9 cellular contexts compared by ENCODE assay signal in genomic region chr16:567362-568256, GRCh38. TPM values are rescaled to one million over a fixed set of nuclear protein-coding genes. Genes with fewer than 3 reads are reported as not detected.
DNase-seq lines count a peak whose midpoint lies in the region; ATAC-seq and TF ChIP-seq lines count a peak whose summit lies in the region.
"Had no signal": no experiment of that assay in that cellular context is flagged by ENCODE, and none has a peak within 500 bp of the region (broad histone marks: within the 10 kb centered on the region; RNA-seq: fewer than 3 reads in every experiment).

No MANE protein-coding gene starts in this region.

- peaks cover 13% of the 10 kb centered on the region for H3K79me2 ChIP-seq in hepatocyte

- no peaks in the 10 kb centered on the region for H3K9me3 ChIP-seq in hepatocyte (ENCODE audit: low read depth)
- H3K9me3 ChIP-seq in suprapubic skin, result no peaks in the 10 kb centered on the region

- WGBS in hepatocyte (ENCODE audit: low lambda C conversion rate, missing lambda C conversion rate), result 95% methylated on average over 34 of the region's 35 CpGs
- 86% methylated on average over 20 of the region's 35 CpGs for WGBS in suprapubic skin

- no peak for ATAC-seq in HG03045 (IDR thresholded peaks at IDR 0.05; ENCODE audit: unreplicated experiment)

- H3K36me3 ChIP-seq in hepatocyte (replicated peaks; ENCODE audit: insufficient read depth, low read depth), result no peaks in the 10 kb centered on the region
- no peaks in the 10 kb centered on the region for H3K36me3 ChIP-seq in suprapubic skin

- peaks cover 31% of the 10 kb centered on the region for H3K4me1 Mint-ChIP-seq in activated CD4-positive, alpha-beta T cell treated with anti-CD3 and anti-CD28 coated beads, Interleukin-2, amount 10 ng/mL, durations not matched to agents 7 days and 5 days

- no peak overlapping the region for H2AFZ ChIP-seq in hepatocyte

- H3K27me3 ChIP-seq in hepatocyte, result no peaks in the 10 kb centered on the region
- peaks cover 5% of the 10 kb centered on the region for H3K27me3 ChIP-seq in suprapubic skin

- no peaks in the 10 kb centered on the region for H3K9me2 ChIP-seq in hepatocyte (replicated peaks; ENCODE audit: insufficient read depth)

- H3K4me3 Mint-ChIP-seq in activated CD4-positive, alpha-beta T cell treated with anti-CD3 and anti-CD28 coated beads, Interleukin-2, amount 10 ng/mL, durations not matched to agents 7 days and 5 days, result peak overlapping the region; percentile 60

- no peaks in the 10 kb centered on the region for H3K36me3 Mint-ChIP-seq in activated CD4-positive, alpha-beta T cell treated with anti-CD3 and anti-CD28 coated beads, Interleukin-2, amount 10 ng/mL, durations not matched to agents 7 days and 5 days (ENCODE audit: low read depth)

- H3K9me3 Mint-ChIP-seq in activated CD4-positive, alpha-beta T cell treated with anti-CD3 and anti-CD28 coated beads, Interleukin-2, amount 10 ng/mL, durations not matched to agents 7 days and 5 days, result no peaks in the 10 kb centered on the region

- H3K27ac ChIP-seq in VCaP (peak overlapping the region; percentile 70), hepatocyte (peak overlapping the region; percentile 68), suprapubic skin (no peak overlapping the region)

- no peak for TF ChIP-seq POLR2A in suprapubic skin (IDR thresholded peaks at IDR 0.05)

- CTCF ChIA-PET in activated CD4-positive, alpha-beta T cell treated with anti-CD3 and anti-CD28 coated beads, Interleukin-2, amount 10 ng/mL, durations not matched to agents 7 days and 5 days (lab: Charles Lee), result interaction anchor here (0.5 to 1.4 kb wide), 3 partner anchors 9 to 17 kb away, joined by 3 to 4 read pairs (median 3); no protein-coding TSS in a partner anchor

- peak overlapping the region; percentile 66 for H3K4me2 ChIP-seq in hepatocyte

- DNase-seq in activated CD4-positive, alpha-beta T cell treated with anti-CD3 and anti-CD28 coated beads, Interleukin-2, amount 10 ng/mL, durations not matched to agents 7 days and 5 days, result no peak
- no peak for DNase-seq in activated CD4-positive, alpha-beta T cell treated with anti-CD3 and anti-CD28 coated beads, Interleukin-2, amount 50 U/mL, for 48 hours
- DNase-seq in hepatocyte (ENCODE audit: low spot score), result no peak
- DNase-seq in suprapubic skin (ENCODE audit: low spot score in 2 of 2), result no peak
- DNase-seq in SHP77 treated with DMSO at 0.1 percent for 48 hours (lab: John Stamatoyannopoulos, UW), result no peak
- DNase-seq in effector CD4-positive, alpha-beta T cell, result no peak
- DNase-seq: NCI-H1105 treated with DMSO at 0.1 percent for 48 hours had no signal

- H4K20me1 ChIP-seq in hepatocyte (ENCODE audit: insufficient read depth, poor library complexity, severe bottlenecking), result no peaks in the 10 kb centered on the region

- no peak for TF ChIP-seq EP300 in suprapubic skin (IDR thresholded peaks at IDR 0.05)

- POLR2A ChIA-PET in activated CD4-positive, alpha-beta T cell treated with anti-CD3 and anti-CD28 coated beads, Interleukin-2, amount 10 ng/mL, durations not matched to agents 7 days and 5 days (lab: Charles Lee), result no interaction called here

- TF ChIP-seq CTCF in VCaP (conservative IDR thresholded peaks at IDR 0.05) (no peak), hepatocyte (IDR thresholded peaks at IDR 0.05; ENCODE audit: poor library complexity) (no peak), suprapubic skin (IDR thresholded peaks at IDR 0.05) (no peak)

- H3K27ac Mint-ChIP-seq in activated CD4-positive, alpha-beta T cell treated with anti-CD3 and anti-CD28 coated beads, Interleukin-2, amount 10 ng/mL, durations not matched to agents 7 days and 5 days, result peak overlapping the region; percentile 86

- peaks cover 2% of the 10 kb centered on the region for H3K27me3 Mint-ChIP-seq in activated CD4-positive, alpha-beta T cell treated with anti-CD3 and anti-CD28 coated beads, Interleukin-2, amount 10 ng/mL, durations not matched to agents 7 days and 5 days

- H3K4me1 ChIP-seq in hepatocyte (ENCODE audit: insufficient read depth) (peaks cover 38% of the 10 kb centered on the region), suprapubic skin (peaks cover 58% of the 10 kb centered on the region)

- H3K4me3 ChIP-seq in hepatocyte, result no peak overlapping the region
- H3K4me3 ChIP-seq in suprapubic skin, result peak overlapping the region; percentile 32

RNA-seq across cellular contexts. Expression of gene NHLRC4, which starts 0.8 kb away (rescaled TPM):
- total RNA-seq in activated CD4-positive, alpha-beta T cell treated with anti-CD3 and anti-CD28 coated beads, Interleukin-2, amount 10 ng/mL, durations not matched to agents 7 days and 5 days, result 1 to 10 TPM; 1.9 to 2.7 TPM
- total RNA-seq in hepatocyte (1.0 and 1.2 TPM in 2 replicates), suprapubic skin (under 1 TPM; 0.29 to 0.79 (median 0.35) TPM)
- polyA plus RNA-seq in hepatocyte, result 0.25 and 1.7 TPM in 2 replicates

RNA-seq across cellular contexts. Expression of gene PIGQ, which starts 2.2 kb away (rescaled TPM):
- 10 to 100 TPM; 44.5 to 46.1 TPM for total RNA-seq in activated CD4-positive, alpha-beta T cell treated with anti-CD3 and anti-CD28 coated beads, Interleukin-2, amount 10 ng/mL, durations not matched to agents 7 days and 5 days
- total RNA-seq in hepatocyte, result 26.7 and 30.0 TPM in 2 replicates
- 58.6 and 64.6 TPM in 2 replicates for polyA plus RNA-seq in hepatocyte
- 10 to 100 TPM; 36.9 to 54.6 (median 44.1) TPM for total RNA-seq in suprapubic skin

RNA-seq across cellular contexts. Expression of gene PRR35, which starts 7.4 kb away (rescaled TPM):
- total RNA-seq in activated CD4-positive, alpha-beta T cell treated with anti-CD3 and anti-CD28 coated beads, Interleukin-2, amount 10 ng/mL, durations not matched to agents 7 days and 5 days, result not detected
- total RNA-seq in hepatocyte (not detected in 2 replicates), suprapubic skin (not detected)
- polyA plus RNA-seq in hepatocyte, result not detected in 2 replicates

RNA-seq across cellular contexts. Expression of gene RAB40C, which starts 22.3 kb away (rescaled TPM):
- total RNA-seq in activated CD4-positive, alpha-beta T cell treated with anti-CD3 and anti-CD28 coated beads, Interleukin-2, amount 10 ng/mL, durations not matched to agents 7 days and 5 days, result 10 to 100 TPM; 13.3 to 17.6 TPM
- total RNA-seq in hepatocyte, result 28.4 and 30.2 TPM in 2 replicates
- 30.8 and 32.7 TPM in 2 replicates for polyA plus RNA-seq in hepatocyte
- 100 to 1,000 TPM in 3 of 4 donors, 10 to 100 TPM in 1; 77.8 to 116 (median 110) TPM for total RNA-seq in suprapubic skin

RNA-seq across cellular contexts. Expression of gene CAPN15, which starts 40.1 kb away (rescaled TPM):
- total RNA-seq in activated CD4-positive, alpha-beta T cell treated with anti-CD3 and anti-CD28 coated beads, Interleukin-2, amount 10 ng/mL, durations not matched to agents 7 days and 5 days, result 10 to 100 TPM; 59.1 to 72.1 TPM
- total RNA-seq in hepatocyte (41.7 and 51.0 TPM in 2 replicates), suprapubic skin (10 to 100 TPM; 59.9 to 86.4 (median 75.2) TPM)
- polyA plus RNA-seq in hepatocyte, result 42.7 and 47.9 TPM in 2 replicates
